In the genomic region with DNA sequence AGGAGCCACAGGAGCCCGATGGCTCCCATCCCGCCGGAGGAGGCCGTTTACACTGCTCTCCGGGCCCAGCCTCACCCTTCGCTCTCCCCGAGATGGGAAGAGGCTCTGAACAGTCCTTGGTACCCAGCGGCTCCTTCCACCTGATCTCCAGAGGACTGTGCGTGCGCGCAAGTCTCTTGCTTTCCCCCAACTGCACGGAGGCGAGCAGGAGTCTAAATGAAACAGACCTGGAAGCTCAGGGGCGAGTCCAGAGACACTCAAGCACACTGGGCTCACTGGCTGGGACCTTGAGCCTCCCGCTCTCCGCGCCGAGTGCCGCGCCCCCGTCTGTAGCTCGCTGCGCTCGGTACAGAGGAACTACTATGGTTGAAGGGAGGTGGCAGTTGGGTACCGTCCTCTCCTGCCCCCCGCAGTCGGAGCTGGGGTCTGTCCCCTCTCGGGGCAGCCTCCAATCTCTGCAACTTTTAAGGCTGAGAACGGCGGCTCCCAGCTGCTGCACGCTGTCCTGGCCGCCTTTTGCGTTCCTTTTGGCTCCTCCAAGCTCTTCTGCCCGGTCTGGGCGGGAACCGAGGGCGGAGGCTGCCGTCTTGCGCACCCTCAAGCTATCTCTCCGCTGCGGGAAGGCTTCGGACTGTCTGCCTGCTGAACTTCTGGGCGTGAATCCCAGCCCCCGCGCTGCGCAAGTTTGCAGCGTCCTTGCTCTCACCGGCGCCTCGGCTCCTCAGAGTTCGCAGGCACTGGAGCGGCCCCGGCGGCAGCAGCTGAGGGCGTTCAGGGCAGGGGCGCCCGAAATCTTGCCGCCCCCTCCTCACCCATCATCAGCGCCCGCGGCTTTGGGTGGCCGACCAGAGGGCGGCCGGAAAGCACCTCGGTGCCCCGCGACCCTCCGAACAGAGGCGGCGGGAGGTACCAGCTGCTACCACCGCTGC, we compare ENCODE assay signal across 8 cellular contexts. TPM values are rescaled to one million over a fixed set of nuclear protein-coding genes. Genes with fewer than 3 reads are reported as not detected.
DNase-seq lines count a peak whose midpoint lies in the region; ATAC-seq and TF ChIP-seq lines count a peak whose summit lies in the region.

No MANE protein-coding gene starts in this region.

- CTCF ChIA-PET in AG04449 (lab: Yijun Ruan, JAX), result interaction anchor here (0.7 to 7.5 kb wide), 9 partner anchors 11 to 965 kb away, joined by 3 to 61 read pairs (median 15); no protein-coding TSS in a partner anchor

- no peak overlapping the region for H2AFZ ChIP-seq in hepatocyte

- no peaks in the 10 kb centered on the region for H3K79me2 ChIP-seq in hepatocyte

- under 1% methylated on average over 65 of the region's 71 CpGs for WGBS in hepatocyte (ENCODE audit: low lambda C conversion rate, missing lambda C conversion rate)

- no peaks in the 10 kb centered on the region for H3K4me1 Mint-ChIP-seq in activated T-helper 17 cell treated with anti-CD3 and anti-CD28 coated beads, Interleukin-2, amount 50 U/mL, for 72 hours

- H4K20me1 ChIP-seq in hepatocyte (ENCODE audit: insufficient read depth, poor library complexity, severe bottlenecking), result no peaks in the 10 kb centered on the region

- peaks cover 19% of the 10 kb centered on the region for H3K4me1 ChIP-seq in hepatocyte (ENCODE audit: insufficient read depth)

- H3K4me3 Mint-ChIP-seq in activated T-helper 17 cell treated with anti-CD3 and anti-CD28 coated beads, Interleukin-2, amount 50 U/mL, for 72 hours, result peak overlapping the region; percentile 46

- H3K9me2 ChIP-seq in hepatocyte (replicated peaks; ENCODE audit: insufficient read depth), result no peaks in the 10 kb centered on the region

- H3K27ac ChIP-seq in hepatocyte, result no peak overlapping the region

- no peaks in the 10 kb centered on the region for H3K36me3 ChIP-seq in hepatocyte (replicated peaks; ENCODE audit: insufficient read depth, low read depth)

- H3K27me3 ChIP-seq in hepatocyte, result peaks cover 57% of the 10 kb centered on the region

- peak; percentile 33 for ATAC-seq in GM19397 (IDR thresholded peaks at IDR 0.05; ENCODE audit: unreplicated experiment)
- ATAC-seq in activated T-helper 17 cell treated with anti-CD3 and anti-CD28 coated beads, Interleukin-2, amount 50 U/mL, for 72 hours (replicated peaks), result peak; percentile 20
- ATAC-seq in GM19328 (IDR thresholded peaks at IDR 0.05; ENCODE audit: unreplicated experiment), result no peak

- TF ChIP-seq CTCF in AG04449 (IDR thresholded peaks at IDR 0.05; ENCODE audit: insufficient read depth, low read length, missing control alignments), result no peak
- TF ChIP-seq CTCF in hepatocyte (IDR thresholded peaks at IDR 0.05; ENCODE audit: poor library complexity), result no peak

- H3K4me3 ChIP-seq in AG04449 (ENCODE audit: low read depth, low read length) (peak overlapping the region; percentile 29), hepatocyte (peak overlapping the region; percentile 40), skeletal muscle cell (ENCODE audit: low read depth, low read length) (peak overlapping the region; percentile 46)

- POLR2A ChIA-PET in AG04449 (lab: Yijun Ruan, JAX), result no interaction called here

- H3K36me3 Mint-ChIP-seq in activated T-helper 17 cell treated with anti-CD3 and anti-CD28 coated beads, Interleukin-2, amount 50 U/mL, for 72 hours (ENCODE audit: low read depth), result no peaks in the 10 kb centered on the region

- H3K27ac Mint-ChIP-seq in activated T-helper 17 cell treated with anti-CD3 and anti-CD28 coated beads, Interleukin-2, amount 50 U/mL, for 72 hours, result no peak overlapping the region

- H3K9me3 Mint-ChIP-seq in activated T-helper 17 cell treated with anti-CD3 and anti-CD28 coated beads, Interleukin-2, amount 50 U/mL, for 72 hours, result peaks cover 3% of the 10 kb centered on the region

- no peaks in the 10 kb centered on the region for H3K9me3 ChIP-seq in hepatocyte (ENCODE audit: low read depth)

- peaks cover 62% of the 10 kb centered on the region for H3K27me3 Mint-ChIP-seq in activated T-helper 17 cell treated with anti-CD3 and anti-CD28 coated beads, Interleukin-2, amount 50 U/mL, for 72 hours

- H3K4me2 ChIP-seq in hepatocyte, result peak overlapping the region; percentile 96

- no peak for DNase-seq in AG04449 (ENCODE audit: low read depth, low spot score)
- DNase-seq in hepatocyte (ENCODE audit: low spot score), result peak; percentile 38
- DNase-seq in skeletal muscle cell (ENCODE audit: low read depth), result peak; percentile 4
- no peak for DNase-seq in GDM1 (lab: John Stamatoyannopoulos, UW)
- DNase-seq in kidney glomerular epithelial cell (lab: John Stamatoyannopoulos, UW), result no peak

RNA-seq across cellular contexts. Expression of a gene that starts 0.5 kb away (rescaled TPM):
- not detected for total RNA-seq in activated T-helper 17 cell treated with anti-CD3 and anti-CD28 coated beads, Interleukin-2, amount 50 U/mL, for 72 hours
- 0.20 and 0.27 TPM in 2 replicates for total RNA-seq in hepatocyte
- 0.06 and 0.16 TPM in 2 replicates for polyA plus RNA-seq in hepatocyte

Comparison
In these comparisons a context has a peak if more than half of its experiments do, and no peak if none do; other contexts are left out.
1. DNase-seq: peak in hepatocyte (single experiment) and skeletal muscle cell (single experiment); none in AG04449 (single experiment), GDM1 (single experiment) and kidney glomerular epithelial cell (single experiment).
2. Peak in every context shown above with its lines, with median percentiles within 50 percentile points of each other: H3K4me3 ChIP-seq.